ENCODE assay signal across 29 cellular contexts in the genomic region with DNA sequence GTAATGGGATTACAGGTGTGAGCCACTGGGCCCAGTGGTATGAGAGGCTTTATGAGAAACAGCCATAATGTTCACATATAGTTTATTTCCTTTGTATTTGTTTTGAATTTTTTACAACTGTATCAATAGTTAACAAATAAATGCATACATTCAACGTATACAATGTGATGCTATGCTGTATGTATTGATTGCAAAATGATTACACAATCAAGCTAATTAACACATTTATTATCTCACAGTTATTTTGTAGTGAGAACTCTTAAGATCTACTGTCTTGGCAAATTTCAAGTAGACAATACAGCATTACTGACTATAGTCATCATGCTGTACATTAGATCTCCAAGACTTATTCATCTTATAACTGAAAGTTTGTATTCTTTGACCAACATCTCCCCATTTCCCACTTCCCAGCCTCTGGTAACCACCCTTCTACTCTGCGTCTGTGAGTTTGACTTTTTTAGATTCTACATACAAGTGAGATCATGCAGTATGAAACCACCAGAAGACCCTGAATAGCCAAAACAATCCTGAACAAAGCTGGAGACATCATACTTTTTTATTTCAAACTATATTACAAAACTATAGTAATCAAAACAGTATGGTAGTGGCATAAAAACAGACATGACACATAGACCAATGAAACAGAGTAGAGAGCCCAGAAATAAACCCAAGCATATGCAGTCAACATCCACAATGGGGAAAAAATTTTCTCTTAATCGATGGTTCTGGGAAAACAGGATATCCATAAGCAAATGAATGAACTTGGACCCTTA.
"Had no signal": no experiment of that assay in that cellular context is flagged by ENCODE, and none has a peak within 500 bp of the region (broad histone marks: within the 10 kb centered on the region; RNA-seq: fewer than 3 reads in every experiment).

No MANE protein-coding gene starts in this region.

- FAIRE-seq: frontal cortex had no signal

- H3K27me3 ChIP-seq: adrenal gland, ascending aorta, breast epithelium, cardiac muscle cell, dorsolateral prefrontal cortex had no signal

- H3K36me3 ChIP-seq: adrenal gland, ascending aorta, breast epithelium, cardiac muscle cell had no signal

- DNase-seq: activated CD4-positive, alpha-beta memory T cell treated with anti-CD3 and anti-CD28 coated beads, Interleukin-2, amount 10 ng/mL, durations not matched to agents 7 days and 5 days; activated CD4-positive, alpha-beta T cell treated with anti-CD3 and anti-CD28 coated beads for 1 hour; activated CD4-positive, alpha-beta T cell treated with anti-CD3 and anti-CD28 coated beads for 4 hours; activated CD4-positive, alpha-beta T cell treated with anti-CD3 and anti-CD28 coated beads, Interleukin-2, amount 10 ng/mL, durations not matched to agents 7 days and 5 days; activated CD4-positive, alpha-beta T cell treated with anti-CD3 and anti-CD28 coated beads, Interleukin-2, amount 50 U/mL, for 4 hours; activated CD8-positive, alpha-beta memory T cell treated with anti-CD3 and anti-CD28 coated beads, Interleukin-2, amount 50 U/mL, for 48 hours; activated gamma-delta T cell; activated naive CD4-positive, alpha-beta T cell treated with anti-CD3 and anti-CD28 coated beads, Interleukin-2, amount 50 U/mL, for 16 hours; activated naive CD4-positive, alpha-beta T cell treated with Interleukin-2 at 50 U/mL for 16 hours; activated T-cell treated with anti-CD3 and anti-CD28 coated beads for 4 hours; activated T-cell treated with anti-CD3 and anti-CD28 coated beads, Interleukin-2, amount 50 U/mL, for 24 hours; activated T-cell treated with anti-CD3 and anti-CD28 coated beads, Interleukin-2, amount 50 U/mL, for 72 hours; adrenal gland; amygdala; central memory CD4-positive, alpha-beta T cell; dorsolateral prefrontal cortex; effector memory CD4-positive, alpha-beta T cell; endodermal cell; foreskin fibroblast; head of caudate nucleus; hippocampal formation; T-helper 17 cell; T1000 had no signal

- H3K9me3 ChIP-seq: adrenal gland had no signal

- H3K27ac ChIP-seq: adrenal gland, ascending aorta, breast epithelium, cardiac muscle cell, coronary artery, dorsolateral prefrontal cortex had no signal

- H3K4me3 ChIP-seq: adrenal gland, ascending aorta, breast epithelium, cardiac muscle cell, coronary artery, dorsolateral prefrontal cortex had no signal

- H3K4me1 ChIP-seq: adrenal gland, ascending aorta, breast epithelium had no signal

- ATAC-seq: activated T-cell treated with anti-CD3 and anti-CD28 coated beads, Interleukin-2, amount 50 U/mL, for 72 hours; esophagus mucosa; T-helper 17 cell had no signal
